ENCODE assay signal across 18 cellular contexts in genomic region chr6:10385512-10386132, GRCh38.
"Had no signal": no experiment of that assay in that cellular context is flagged by ENCODE, and none has a peak within 500 bp of the region (broad histone marks: within the 10 kb centered on the region; RNA-seq: fewer than 3 reads in every experiment).

No MANE protein-coding gene starts in this region.

- H3K36me3 ChIP-seq: colonic mucosa, esophagus muscularis mucosa, lower lobe of right lung, stomach, thoracic aorta had no signal

- H3K27ac Mint-ChIP-seq: activated naive CD8-positive, alpha-beta T cell treated with anti-CD3 and anti-CD28 coated beads for 36 hours; activated T-cell treated with anti-CD3 and anti-CD28 coated beads, Interleukin-2, amount 50 U/mL, for 24 hours; T-cell had no signal

- H3K9me3 ChIP-seq: colonic mucosa, esophagus muscularis mucosa, lower lobe of right lung, thoracic aorta had no signal

- ATAC-seq: lower lobe of right lung, T-cell had no signal

- H2AFZ ChIP-seq: parathyroid adenoma had no signal

- FAIRE-seq: urothelium cell line had no signal

- H3K36me3 Mint-ChIP-seq: brain had no signal

- DNase-seq: activated CD4-positive, alpha-beta T cell treated with anti-CD3 and anti-CD28 coated beads for 1 hour; activated CD4-positive, alpha-beta T cell treated with anti-CD3 and anti-CD28 coated beads, Interleukin-2, amount 50 U/mL, for 48 hours; activated effector memory CD4-positive, alpha-beta T cell treated with anti-CD3 and anti-CD28 coated beads, Interleukin-2, amount 50 U/mL, for 16 hours; activated naive CD8-positive, alpha-beta T cell treated with anti-CD3 and anti-CD28 coated beads for 36 hours; activated T-cell treated with anti-CD3 and anti-CD28 coated beads, Interleukin-2, amount 50 U/mL, for 24 hours; amygdala; central memory CD4-positive, alpha-beta T cell; colonic mucosa; hypothalamus; lower lobe of right lung; midbrain; stomach; T-cell had no signal

- H3K27ac ChIP-seq: colonic mucosa, esophagus muscularis mucosa, lower lobe of right lung, parathyroid adenoma, stomach, thoracic aorta had no signal

- H3K4me1 ChIP-seq: colonic mucosa, parathyroid adenoma had no signal

- H3K4me3 ChIP-seq: colonic mucosa, lower lobe of right lung, stomach, thoracic aorta had no signal

- H3K9ac ChIP-seq: parathyroid adenoma had no signal

- H3K79me2 ChIP-seq: parathyroid adenoma had no signal

- H3K4me3 Mint-ChIP-seq: activated naive CD8-positive, alpha-beta T cell treated with anti-CD3 and anti-CD28 coated beads for 36 hours; activated T-cell treated with anti-CD3 and anti-CD28 coated beads, Interleukin-2, amount 50 U/mL, for 24 hours; T-cell had no signal
